In genomic region chr17:7258731-7259554, GRCh38 we compare ENCODE assay signal across 11 cellular contexts. TPM values are rescaled to one million over a fixed set of nuclear protein-coding genes. Genes with fewer than 3 reads are reported as not detected.
DNase-seq lines count a peak whose midpoint lies in the region; ATAC-seq and TF ChIP-seq lines count a peak whose summit lies in the region.
"Had no signal": no experiment of that assay in that cellular context is flagged by ENCODE, and none has a peak within 500 bp of the region (broad histone marks: within the 10 kb centered on the region; RNA-seq: fewer than 3 reads in every experiment).

No MANE protein-coding gene starts in this region.

- CTCF ChIA-PET in Panc1 (lab: Charles Lee) = interaction anchor here (0.7 kb wide), 1 partner anchor 1763 kb away, joined by 6 read pairs; no protein-coding TSS in a partner anchor

- POLR2A ChIA-PET in Panc1 (lab: Charles Lee) = no interaction called here

- no peak for TF ChIP-seq CTCF in Panc1 (IDR thresholded peaks at IDR 0.05)

- H3K9ac ChIP-seq in skeletal muscle satellite cell (ENCODE audit: low read depth, low read length) = peak overlapping the region; percentile 49

- ATAC-seq in Panc1 (no peak), GM19467 (IDR thresholded peaks at IDR 0.05; ENCODE audit: unreplicated experiment) (no peak)

- H3K4me1 ChIP-seq in Panc1 (ENCODE audit: control insufficient read depth, insufficient read depth, low read length) (peaks cover 20% of the 10 kb centered on the region), skeletal muscle satellite cell (ENCODE audit: control insufficient read depth, insufficient read depth, low read length) (peaks cover 49% of the 10 kb centered on the region)

- no TSS peak for BruUV-seq in Panc1 (replicated peaks; lab: Mats Ljungman, UMichigan)

- H3K27me3 ChIP-seq in Panc1 (ENCODE audit: control insufficient read depth, insufficient read depth, low read length) (no peaks in the 10 kb centered on the region), skeletal muscle satellite cell (ENCODE audit: control insufficient read depth, insufficient read depth, low read length) (no peaks in the 10 kb centered on the region)

- H3K36me3 ChIP-seq in Panc1 (ENCODE audit: control insufficient read depth, insufficient read depth, low read length) (peaks cover 8% of the 10 kb centered on the region), skeletal muscle satellite cell (ENCODE audit: insufficient read depth, low read length) (peaks cover 33% of the 10 kb centered on the region)

- in situ Hi-C loops in Panc1 (cut with HindIII; ENCODE audit: low pct_unique_long_range_greater_than_20kb, low sequenced_read_pairs) (no loop called here), ACHN (cut with HindIII; ENCODE audit: low pct_ligation_motif_present, low pct_unique_long_range_greater_than_20kb, low sequenced_read_pairs) (no loop called here)

- H3K9me3 ChIP-seq in Panc1 (ENCODE audit: control insufficient read depth, insufficient read depth, low read depth, low read length) (no peaks in the 10 kb centered on the region), skeletal muscle satellite cell (replicated peaks; ENCODE audit: low read length) (no peaks in the 10 kb centered on the region)
- H3K9me3 ChIP-seq: left ventricle myocardium inferior had no signal

- DNase-seq in activated CD4-positive, alpha-beta T cell treated with anti-CD3 and anti-CD28 coated beads for 48 hours = peak; percentile 38
- no peak for DNase-seq in activated CD4-positive, alpha-beta T cell treated with anti-CD3 and anti-CD28 coated beads, Interleukin-2, amount 50 U/mL, for 4 hours
- no peak for DNase-seq in Panc1 (ENCODE audit: low read depth, low spot score)
- DNase-seq in fibroblast of gingiva (ENCODE audit: low read depth) = peak; percentile 69
- DNase-seq in ACHN = no peak
- no peak for DNase-seq in NCI-H226
- DNase-seq: KG1, left ventricle myocardium inferior, NCI-H524 treated with DMSO at 0.1 percent for 48 hours had no signal

- H3K27ac ChIP-seq in Panc1 (ENCODE audit: low read length) = peak overlapping the region; percentile 48; the same call in 1 of the 2 replicates
- H3K27ac ChIP-seq: left ventricle myocardium inferior had no signal

- peak overlapping the region; percentile 60 for H3K4me2 ChIP-seq in skeletal muscle satellite cell (ENCODE audit: low read length)

- H3K4me3 ChIP-seq in Panc1 (ENCODE audit: low read depth in 2 of 2, low read length in 2 of 2) (no peak overlapping the region), skeletal muscle satellite cell (ENCODE audit: low read length) (no peak overlapping the region)
- H3K4me3 ChIP-seq: left ventricle myocardium inferior had no signal

- intact Hi-C loops in Panc1 (cut with micrococcal nuclease; ENCODE audit: unreplicated experiment) = no loop called here

RNA-seq across cellular contexts. Expression of gene CLDN7, which starts 3.3 kb away (rescaled TPM):
- total RNA-seq in Panc1 (2021; ENCODE audit: unreplicated experiment) = 43.1 TPM
- polyA plus RNA-seq in Panc1 (2012; ENCODE audit: insufficient read length) = 75.3 TPM
- total RNA-seq in skeletal muscle satellite cell (2012; rRNA removed) = 0.66 and 10.9 TPM in 2 replicates

RNA-seq across cellular contexts. Expression of gene ELP5, which starts 6.9 kb away (rescaled TPM):
- 89.5 TPM for total RNA-seq in Panc1 (2021; ENCODE audit: unreplicated experiment)
- 100 TPM for polyA plus RNA-seq in Panc1 (2012; ENCODE audit: insufficient read length)
- 32.7 and 45.0 TPM in 2 replicates for total RNA-seq in skeletal muscle satellite cell (2012; rRNA removed)

RNA-seq across cellular contexts. Expression of gene CTDNEP1, which starts 7.4 kb away (rescaled TPM):
- 132 TPM for total RNA-seq in Panc1 (2021; ENCODE audit: unreplicated experiment)
- 151 TPM for polyA plus RNA-seq in Panc1 (2012; ENCODE audit: insufficient read length)
- total RNA-seq in skeletal muscle satellite cell (2012; rRNA removed) = 23.3 and 36.3 TPM in 2 replicates

RNA-seq across cellular contexts. Expression of gene GABARAP, which starts 16.7 kb away (rescaled TPM):
- total RNA-seq in Panc1 (2021; ENCODE audit: unreplicated experiment) = 289 TPM
- 175 TPM for polyA plus RNA-seq in Panc1 (2012; ENCODE audit: insufficient read length)
- 146 and 224 TPM in 2 replicates for total RNA-seq in skeletal muscle satellite cell (2012; rRNA removed)

RNA-seq across cellular contexts. Expression of gene PHF23, which starts 19.7 kb away (rescaled TPM):
- 69.3 TPM for total RNA-seq in Panc1 (2021; ENCODE audit: unreplicated experiment)
- 68.6 TPM for polyA plus RNA-seq in Panc1 (2012; ENCODE audit: insufficient read length)
- 37.0 and 46.1 TPM in 2 replicates for total RNA-seq in skeletal muscle satellite cell (2012; rRNA removed)

Comparison
In these comparisons a context has a peak if more than half of its experiments do, and no peak if none do; other contexts are left out.
1. DNase-seq: peak in activated CD4-positive, alpha-beta T cell treated with anti-CD3 and anti-CD28 coated beads for 48 hours (single experiment) and fibroblast of gingiva (single experiment); none in activated CD4-positive, alpha-beta T cell treated with anti-CD3 and anti-CD28 coated beads, Interleukin-2, amount 50 U/mL, for 4 hours (0 of 2), Panc1 (single experiment), ACHN (single experiment) and NCI-H226 (single experiment).